16 cellular contexts compared by ENCODE assay signal in the genomic region with DNA sequence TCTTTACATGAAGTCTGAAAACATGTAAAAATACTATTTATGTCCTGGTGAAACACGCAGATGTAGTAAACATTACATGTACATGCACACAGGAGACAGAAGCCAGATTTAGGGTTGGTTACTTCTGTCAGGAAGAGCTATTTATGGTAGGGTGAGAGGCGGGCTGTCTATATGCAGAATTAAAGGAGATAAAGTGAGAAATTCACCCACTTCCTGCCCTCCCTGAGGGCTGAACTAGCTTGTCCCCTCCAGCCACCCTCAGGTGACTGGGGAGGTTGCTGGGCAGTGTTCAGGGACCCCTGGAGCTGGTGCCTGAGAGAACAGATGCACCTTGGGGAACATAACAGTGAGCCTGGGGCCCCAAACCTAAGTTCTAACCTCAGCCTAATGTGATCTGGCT. TPM values are rescaled to one million over a fixed set of nuclear protein-coding genes. Genes with fewer than 3 reads are reported as not detected.
DNase-seq lines count a peak whose midpoint lies in the region; ATAC-seq and TF ChIP-seq lines count a peak whose summit lies in the region.
"Had no signal": no experiment of that assay in that cellular context is flagged by ENCODE, and none has a peak within 500 bp of the region (broad histone marks: within the 10 kb centered on the region; RNA-seq: fewer than 3 reads in every experiment).

No MANE protein-coding gene starts in this region.

- no peak overlapping the region for H2AFZ ChIP-seq in SU-DHL-6 (ENCODE audit: low read depth, low read length, severe bottlenecking)
- H2AFZ ChIP-seq: GM23248 had no signal

- H3K9me3 ChIP-seq in heart right ventricle, result no peaks in the 10 kb centered on the region
- H3K9me3 ChIP-seq in SU-DHL-6 (ENCODE audit: insufficient read depth, low read length), result no peaks in the 10 kb centered on the region
- H3K9me3 ChIP-seq in upper lobe of right lung, result no peaks in the 10 kb centered on the region
- H3K9me3 ChIP-seq: uterus had no signal

- DNase-seq in heart right ventricle (no peak), left ventricle myocardium superior (no peak), immature natural killer cell (no peak), upper lobe of right lung (peak; percentile 20), RPMI8226 (no peak), GM20000 (ENCODE audit: low spot score) (no peak), DMS79 (lab: John Stamatoyannopoulos, UW) (no peak)
- DNase-seq: AML-193; central memory CD4-positive, alpha-beta T cell; mesendoderm; NCI-H2029; stimulated activated naive CD4-positive, alpha-beta T cell treated with Interleukin-2 at 50 U/mL for 16 hours; T-helper 9 cell; uterus had no signal

- peak overlapping the region; percentile 53 for H3K4me2 ChIP-seq in SU-DHL-6 (ENCODE audit: low read depth, low read length, poor library complexity, severe bottlenecking)

- H3K4me1 Mint-ChIP-seq in immature natural killer cell, result peaks cover 31 to 40% of the 10 kb centered on the region in 2 donors

- H3K4me1 ChIP-seq in heart right ventricle, result peaks cover 0 to 37% (median 13%) of the 10 kb centered on the region in 9 donors
- no peaks in the 10 kb centered on the region for H3K4me1 ChIP-seq in upper lobe of right lung
- H3K4me1 ChIP-seq: uterus had no signal

- no peaks in the 10 kb centered on the region for H3K9me3 Mint-ChIP-seq in immature natural killer cell

- no peaks in the 10 kb centered on the region for H3K9me2 ChIP-seq in SU-DHL-6 (replicated peaks; ENCODE audit: insufficient read depth, low read length)

- TF ChIP-seq CTCF in heart right ventricle (IDR thresholded peaks at IDR 0.05) (no peak), SU-DHL-6 (IDR thresholded peaks at IDR 0.05; ENCODE audit: insufficient read depth, low read length, poor library complexity, severe bottlenecking) (no peak), upper lobe of right lung (IDR thresholded peaks at IDR 0.05) (no peak), GM20000 (IDR thresholded peaks at IDR 0.05; ENCODE audit: extremely low read depth, missing control alignments) (no peak)

- peak overlapping the region; percentile 37 for H3K9ac ChIP-seq in SU-DHL-6 (ENCODE audit: low read length)
- H3K9ac ChIP-seq: GM23248 had no signal

- no peaks in the 10 kb centered on the region for H3K79me2 ChIP-seq in SU-DHL-6 (ENCODE audit: insufficient read depth, low read length)

- H3K27ac Mint-ChIP-seq in immature natural killer cell, result no peak overlapping the region

- H3K36me3 Mint-ChIP-seq in immature natural killer cell, result no peaks in the 10 kb centered on the region

- H3F3A ChIP-seq in SU-DHL-6 (ENCODE audit: insufficient read depth), result peaks cover 6% of the 10 kb centered on the region; the same call in 1 of the 2 replicates

- WGBS in heart right ventricle, 2 donors, result 51 to 62% methylated on average over 2 of the region's 2 CpGs

- H4K20me1 ChIP-seq in SU-DHL-6 (ENCODE audit: low read depth, low read length), result no peaks in the 10 kb centered on the region

- intact Hi-C loops in heart right ventricle (cut with DNase I) (no loop called here), left ventricle myocardium superior (cut with micrococcal nuclease) (no loop called here), upper lobe of right lung (cut with DNase I) (no loop called here)

- H3K4me3 Mint-ChIP-seq in immature natural killer cell, result peak overlapping the region; percentile 57 to 76 (median 60)

- H3K27me3 ChIP-seq in heart right ventricle (peaks cover 0 to 6% (median 0%) of the 10 kb centered on the region in 7 donors), SU-DHL-6 (ENCODE audit: low read length) (no peaks in the 10 kb centered on the region), upper lobe of right lung (no peaks in the 10 kb centered on the region)
- H3K27me3 ChIP-seq: uterus had no signal

- peak overlapping the region in 3 of 10 donors; percentile 35 to 74 (median 46) for H3K27ac ChIP-seq in heart right ventricle
- peak overlapping the region; percentile 58 for H3K27ac ChIP-seq in SU-DHL-6 (ENCODE audit: low read depth, low read length)
- no peak overlapping the region for H3K27ac ChIP-seq in upper lobe of right lung
- H3K27ac ChIP-seq: GM23248, uterus had no signal

- H3K27me3 Mint-ChIP-seq in immature natural killer cell (ENCODE audit: low read depth in 3 of 3), result peaks cover 4 to 27% (median 18%) of the 10 kb centered on the region in 3 donors

- ATAC-seq in heart right ventricle, result no peak
- ATAC-seq in left ventricle myocardium superior, result no peak
- ATAC-seq in upper lobe of right lung, result no peak

- H3K4me3 ChIP-seq in heart right ventricle (peak overlapping the region in 6 of 10 donors; percentile 28 to 44 (median 40)), SU-DHL-6 (ENCODE audit: insufficient read depth, low read length, poor library complexity, severe bottlenecking) (peak overlapping the region; percentile 24), upper lobe of right lung (no peak overlapping the region)
- H3K4me3 ChIP-seq: GM23248, uterus had no signal

- H3K36me3 ChIP-seq in heart right ventricle (no peaks in the 10 kb centered on the region), SU-DHL-6 (ENCODE audit: low read length) (no peaks in the 10 kb centered on the region), upper lobe of right lung (no peaks in the 10 kb centered on the region)
- H3K36me3 ChIP-seq: uterus had no signal

RNA-seq across cellular contexts. Expression of gene PI16, which starts 1.1 kb away (rescaled TPM):
- total RNA-seq in heart right ventricle (10 to 100 TPM in 9 of 10 donors, 1 to 10 TPM in 1; 4.4 to 38.9 (median 18.7) TPM), left ventricle myocardium superior (4.1 TPM), upper lobe of right lung (3.4 TPM)
- polyA plus RNA-seq in heart right ventricle (10 to 100 TPM in 1 of 2 donors, 1 to 10 TPM in 1; 6.3 to 38.6 TPM), immature natural killer cell (1 to 10 TPM; 3.6 to 6.9 (median 3.6) TPM)

RNA-seq across cellular contexts. Expression of gene MTCH1, which starts 30.3 kb away (rescaled TPM):
- total RNA-seq in heart right ventricle (100 to 1,000 TPM; 127 to 296 (median 156) TPM), left ventricle myocardium superior (216 TPM), upper lobe of right lung (194 TPM)
- polyA plus RNA-seq in heart right ventricle (100 to 1,000 TPM in 1 of 2 donors, 10 to 100 TPM in 1; 82.6 to 341 TPM), immature natural killer cell (100 to 1,000 TPM in 1 of 3 donors, 10 to 100 TPM in 2; 86.0 to 116 (median 94.7) TPM)

RNA-seq across cellular contexts. Expression of gene FGD2, which starts 49.8 kb away (rescaled TPM):
- total RNA-seq in heart right ventricle, result 10 to 100 TPM in 1 of 10 donors, 1 to 10 TPM in 9; 1.0 to 22.1 (median 2.0) TPM
- polyA plus RNA-seq in heart right ventricle, result 1 to 10 TPM; 2.8 to 6.7 TPM
- total RNA-seq in left ventricle myocardium superior, result 8.0 TPM
- polyA plus RNA-seq in immature natural killer cell, result 1 to 10 TPM in 2 of 3 donors, under 1 TPM in 1; 0.77 to 3.6 (median 1.9) TPM
- total RNA-seq in upper lobe of right lung, result 56.9 TPM
- total RNA-seq: GM23248 had no signal
- polyA plus RNA-seq: GM23248 had no signal
